Comparison of ENCODE assay signal across 8 cellular contexts in the genomic region with DNA sequence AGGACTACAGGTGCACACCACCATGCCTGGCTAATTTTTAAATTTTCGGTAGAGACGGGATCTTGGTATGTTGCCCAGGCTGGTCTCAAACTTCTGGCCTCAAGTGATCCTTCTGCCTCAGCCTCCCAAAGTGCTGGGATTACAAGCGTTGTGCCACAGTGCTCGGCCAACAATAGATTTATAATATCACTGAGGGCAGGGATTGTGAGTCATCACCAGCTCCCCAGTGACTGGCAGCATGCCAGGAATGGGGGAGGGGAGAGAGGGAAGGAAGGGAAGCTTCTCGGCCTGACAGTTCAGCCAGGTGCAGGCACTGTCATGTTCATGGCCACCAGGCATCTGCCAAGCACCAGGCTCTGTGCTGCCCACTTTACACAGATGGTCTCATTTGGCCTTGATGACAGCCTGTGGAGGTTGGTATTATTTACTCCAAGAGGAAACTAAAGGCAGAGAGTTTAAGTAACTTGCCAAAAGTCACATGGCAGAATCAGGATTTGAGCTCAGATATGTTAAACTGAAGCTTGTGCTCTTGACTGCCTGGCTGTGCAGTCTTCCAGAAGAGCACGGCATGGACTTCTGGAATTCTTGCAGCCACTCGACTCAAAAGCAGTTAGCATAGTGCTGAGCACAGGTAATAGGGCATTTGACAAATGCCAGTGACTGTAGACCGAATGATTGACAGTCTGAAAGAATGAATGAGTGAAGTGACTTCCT. TPM values are rescaled to one million over a fixed set of nuclear protein-coding genes. Genes with fewer than 3 reads are reported as not detected.
DNase-seq lines count a peak whose midpoint lies in the region; ATAC-seq, FAIRE-seq and TF ChIP-seq lines count a peak whose summit lies in the region.
"Not testable (repeated sequence)": the region's sequence is repeated elsewhere in the genome, so short reads cannot be mapped to it uniquely, and the experiment has no call there.

No MANE protein-coding gene starts in this region.

- not testable (repeated sequence) for H3K79me2 ChIP-seq in GM23248 (ENCODE audit: insufficient read depth)

- not testable (repeated sequence) for H3K9me2 ChIP-seq in GM23248 (ENCODE audit: insufficient read depth)

- not testable (repeated sequence) for H3K4me1 ChIP-seq in GM23248 (ENCODE audit: insufficient read depth); RWPE2 (ENCODE audit: insufficient read depth, poor library complexity, severe bottlenecking); small intestine (ENCODE audit: control insufficient read depth in 2 of 2, insufficient read depth in 1 of 2, low read depth in 1 of 2, low read length in 1 of 2)
- H3K4me1 ChIP-seq in transverse colon, result peaks cover 0 to 32% (median 15%) of the 10 kb centered on the region in 4 donors

- H3K9ac ChIP-seq in GM23248, result not testable (repeated sequence)

- H3F3A ChIP-seq in GM23248 (ENCODE audit: insufficient read depth), result not testable (repeated sequence)

- H3K4me3 ChIP-seq in GM23248; RWPE2 (ENCODE audit: severe bottlenecking); choroid plexus epithelial cell (ENCODE audit: low read depth, low read length); small intestine (ENCODE audit: low read depth in 1 of 2, low read length in 2 of 2); transverse colon: not testable (repeated sequence)

- TF ChIP-seq CTCF in RWPE2 (IDR thresholded peaks at IDR 0.05; ENCODE audit: poor library complexity, severe bottlenecking); choroid plexus epithelial cell (conservative IDR thresholded peaks at IDR 0.05; ENCODE audit: low read depth, low read length); transverse colon (IDR thresholded peaks at IDR 0.05): not testable (repeated sequence)

- H3K9me3 ChIP-seq in GM23248 (ENCODE audit: low read depth); RWPE2 (ENCODE audit: severe bottlenecking); small intestine (ENCODE audit: control insufficient read depth, low read depth); transverse colon: not testable (repeated sequence)

- H3K36me3 ChIP-seq in GM23248 (ENCODE audit: low read depth); RWPE2 (ENCODE audit: low read depth); small intestine (ENCODE audit: control insufficient read depth in 2 of 2, insufficient read depth in 2 of 2, low read length in 2 of 2); transverse colon: not testable (repeated sequence)

- not testable (repeated sequence) for TF ChIP-seq POLR2A in transverse colon (IDR thresholded peaks at IDR 0.05)

- not testable (repeated sequence) for H3K27ac ChIP-seq in GM23248
- H3K27ac ChIP-seq in RWPE2 (ENCODE audit: poor library complexity, severe bottlenecking) (peak overlapping the region; percentile 28), small intestine (ENCODE audit: low read depth in 1 of 2, low read length in 1 of 2) (peak overlapping the region; percentile 10 to 24), transverse colon (peak overlapping the region; percentile 63 to 81 (median 78))

- H3K4me2 ChIP-seq in GM23248 (ENCODE audit: unreplicated experiment), result not testable (repeated sequence)

- H4K20me1 ChIP-seq in GM23248 (ENCODE audit: insufficient read depth), result not testable (repeated sequence)

- peak; percentile 82 for ATAC-seq in RWPE2 (ENCODE audit: low read depth)

- FAIRE-seq in small intestine (lab: Jason Lieb, UNC), result not testable (repeated sequence)

- H3K27me3 ChIP-seq in GM23248 (replicated peaks; ENCODE audit: insufficient read depth); RWPE2 (ENCODE audit: insufficient read depth, poor library complexity, severe bottlenecking); small intestine (ENCODE audit: control insufficient read depth in 2 of 2, insufficient read depth in 2 of 2, low read length in 2 of 2); transverse colon: not testable (repeated sequence)

- WGBS in GM23248 (ENCODE audit: low coverage in 1 of 2, low lambda C conversion rate in 2 of 2, missing lambda C conversion rate in 2 of 2), 2 experiments, result 17 to 36% methylated on average over 5 to 8 of the region's 8 CpGs
- 11 to 35% (median 21%) methylated on average over 5 to 6 of the region's 8 CpGs for WGBS in small intestine, 3 donors
- 30% methylated on average over 6 of the region's 8 CpGs; no CpG with 5 or more reads in 1 of the 2 donors for WGBS in transverse colon (ENCODE audit: low coverage in 1 of 2), 2 donors

- DNase-seq in GM23248 (peak; percentile 57), NCI-H187 (lab: John Stamatoyannopoulos, UW) (peak; percentile 14 to 28), RWPE2 (ENCODE audit: low spot score) (peak; percentile 85), choroid plexus epithelial cell (ENCODE audit: low read depth) (peak; percentile 65), islet precursor cell (peak; percentile 72), small intestine (peak; percentile 95), transverse colon (peak; percentile 95)
- DNase-seq in activated CD8-positive, alpha-beta memory T cell treated with anti-CD3 and anti-CD28 coated beads, Interleukin-2, amount 50 U/mL, for 24 hours (ENCODE audit: extremely low read depth), result peak; percentile 20

- in situ Hi-C loops in GM23248 (cut with MboI); transverse colon (cut with MboI; ENCODE audit: low pct_ligation_motif_present in 1 of 4, low pct_unique_long_range_greater_than_20kb in 1 of 4, low sequenced_read_pairs in 3 of 4): not testable (repeated sequence)

- intact Hi-C loops in transverse colon (cut with DNase I; ENCODE audit: low total_unique reads), result not testable (repeated sequence)

- not testable (repeated sequence) for TF ChIP-seq EP300 in transverse colon (IDR thresholded peaks at IDR 0.05; ENCODE audit: low read depth)

- H2AFZ ChIP-seq in GM23248, result not testable (repeated sequence)

RNA-seq across cellular contexts. Expression of a gene that starts 7.8 kb away (rescaled TPM):
- 37.9 and 52.7 TPM in 2 replicates for total RNA-seq in GM23248 (2014; rRNA removed; shearing (Covaris generic))
- 11.4 and 12.6 TPM in 2 replicates for polyA plus RNA-seq in GM23248 (2016; fragmentation: Nextera tagmentation; extraction: Ambion mirVana)
- polyA plus RNA-seq in small intestine, result 10 to 100 TPM; 13.0 to 18.6 (median 13.9) TPM
- 100 to 1,000 TPM in 1 of 4 donors, 10 to 100 TPM in 3; 36.6 to 146 (median 46.7) TPM for total RNA-seq in transverse colon

RNA-seq across cellular contexts. Expression of a gene that starts 47.1 kb away (rescaled TPM):
- total RNA-seq in GM23248 (2014; rRNA removed; shearing (Covaris generic)), result 13.2 and 22.4 TPM in 2 replicates
- polyA plus RNA-seq in GM23248 (2016; fragmentation: Nextera tagmentation; extraction: Ambion mirVana), result 19.2 and 20.4 TPM in 2 replicates
- polyA plus RNA-seq in small intestine, result 10 to 100 TPM in 1 of 3 donors, 1 to 10 TPM in 2; 6.5 to 16.9 (median 6.7) TPM
- 10 to 100 TPM in 2 of 4 donors, 1 to 10 TPM in 2; 1.5 to 18.9 (median 9.8) TPM for total RNA-seq in transverse colon

Comparison
In these comparisons a context has a peak if more than half of its experiments do, and no peak if none do; other contexts are left out.
1. DNase-seq: peak in every context shown above with its lines; median percentile 95 in small intestine; 95 in transverse colon; 85 in RWPE2; 72 in islet precursor cell; 65 in choroid plexus epithelial cell; 57 in GM23248; 21 in NCI-H187; 20 in activated CD8-positive, alpha-beta memory T cell treated with anti-CD3 and anti-CD28 coated beads, Interleukin-2, amount 50 U/mL, for 24 hours.